Comparison of ENCODE assay signal across 3 cellular contexts in genomic region chr19:497476-497860, GRCh38.
TF ChIP-seq lines count a peak whose summit lies in the region.

No MANE protein-coding gene starts in this region.

TF ChIP-seq in SK-N-SH, 30 proteins besides CTCF, POLR2A, EP300 and RAD21 (continued from another document):
- TF ChIP-seq ELF1 (IDR thresholded peaks at IDR 0.05) = no peak
- no peak for TF ChIP-seq MEF2A (IDR thresholded peaks at IDR 0.05; ENCODE audit: borderline replicate concordance, low read depth)
- TF ChIP-seq CHD2 (IDR thresholded peaks at IDR 0.05; ENCODE audit: low read length, partially characterized antibody) = no peak
- TF ChIP-seq FOXM1 (IDR thresholded peaks at IDR 0.05; ENCODE audit: low read depth) = no peak
- TF ChIP-seq, protein P1, sequence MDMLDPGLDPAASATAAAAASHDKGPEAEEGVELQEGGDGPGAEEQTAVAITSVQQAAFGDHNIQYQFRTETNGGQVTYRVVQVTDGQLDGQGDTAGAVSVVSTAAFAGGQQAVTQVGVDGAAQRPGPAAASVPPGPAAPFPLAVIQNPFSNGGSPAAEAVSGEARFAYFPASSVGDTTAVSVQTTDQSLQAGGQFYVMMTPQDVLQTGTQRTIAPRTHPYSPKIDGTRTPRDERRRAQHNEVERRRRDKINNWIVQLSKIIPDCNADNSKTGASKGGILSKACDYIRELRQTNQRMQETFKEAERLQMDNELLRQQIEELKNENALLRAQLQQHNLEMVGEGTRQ (IDR thresholded peaks at IDR 0.05; ENCODE audit: borderline replicate concordance, low read depth, low read length) = no peak
- TF ChIP-seq NRF1 (IDR thresholded peaks at IDR 0.05; ENCODE audit: low read depth, low read length) = no peak
- TF ChIP-seq NFIC (IDR thresholded peaks at IDR 0.05; ENCODE audit: borderline replicate concordance) = no peak
- TF ChIP-seq GABPA (IDR thresholded peaks at IDR 0.05; ENCODE audit: low read depth) = no peak
- TF ChIP-seq, protein P2, sequence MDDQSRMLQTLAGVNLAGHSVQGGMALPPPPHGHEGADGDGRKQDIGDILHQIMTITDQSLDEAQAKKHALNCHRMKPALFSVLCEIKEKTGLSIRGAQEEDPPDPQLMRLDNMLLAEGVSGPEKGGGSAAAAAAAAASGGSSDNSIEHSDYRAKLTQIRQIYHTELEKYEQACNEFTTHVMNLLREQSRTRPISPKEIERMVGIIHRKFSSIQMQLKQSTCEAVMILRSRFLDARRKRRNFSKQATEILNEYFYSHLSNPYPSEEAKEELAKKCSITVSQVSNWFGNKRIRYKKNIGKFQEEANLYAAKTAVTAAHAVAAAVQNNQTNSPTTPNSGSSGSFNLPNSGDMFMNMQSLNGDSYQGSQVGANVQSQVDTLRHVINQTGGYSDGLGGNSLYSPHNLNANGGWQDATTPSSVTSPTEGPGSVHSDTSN (IDR thresholded peaks at IDR 0.05) = no peak
- TF ChIP-seq FOSL2 (IDR thresholded peaks at IDR 0.05; ENCODE audit: borderline replicate concordance, low read depth) = no peak
- TF ChIP-seq POLR2AphosphoS5 (IDR thresholded peaks at IDR 0.05; ENCODE audit: low read depth, low read length) = no peak

TF ChIP-seq in SK-N-SH treated with all-trans-retinoic acid at 6 μM for 48 hours, 23 proteins besides CTCF, POLR2A, EP300 and RAD21 (continued from another document):
- TF ChIP-seq, protein P3, sequence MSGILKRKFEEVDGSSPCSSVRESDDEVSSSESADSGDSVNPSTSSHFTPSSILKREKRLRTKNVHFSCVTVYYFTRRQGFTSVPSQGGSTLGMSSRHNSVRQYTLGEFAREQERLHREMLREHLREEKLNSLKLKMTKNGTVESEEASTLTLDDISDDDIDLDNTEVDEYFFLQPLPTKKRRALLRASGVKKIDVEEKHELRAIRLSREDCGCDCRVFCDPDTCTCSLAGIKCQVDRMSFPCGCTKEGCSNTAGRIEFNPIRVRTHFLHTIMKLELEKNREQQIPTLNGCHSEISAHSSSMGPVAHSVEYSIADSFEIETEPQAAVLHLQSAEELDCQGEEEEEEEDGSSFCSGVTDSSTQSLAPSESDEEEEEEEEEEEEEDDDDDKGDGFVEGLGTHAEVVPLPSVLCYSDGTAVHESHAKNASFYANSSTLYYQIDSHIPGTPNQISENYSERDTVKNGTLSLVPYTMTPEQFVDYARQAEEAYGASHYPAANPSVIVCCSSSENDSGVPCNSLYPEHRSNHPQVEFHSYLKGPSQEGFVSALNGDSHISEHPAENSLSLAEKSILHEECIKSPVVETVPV (CRISPR knock-in tag; IDR thresholded peaks at IDR 0.05) = no peak

TF ChIP-seq in WTC11, 78 proteins besides CTCF, POLR2A, EP300 and RAD21 (continued from another document):
- TF ChIP-seq, protein P1 (CRISPR knock-in tag; IDR thresholded peaks at IDR 0.05) = no peak
- TF ChIP-seq, protein P4, sequence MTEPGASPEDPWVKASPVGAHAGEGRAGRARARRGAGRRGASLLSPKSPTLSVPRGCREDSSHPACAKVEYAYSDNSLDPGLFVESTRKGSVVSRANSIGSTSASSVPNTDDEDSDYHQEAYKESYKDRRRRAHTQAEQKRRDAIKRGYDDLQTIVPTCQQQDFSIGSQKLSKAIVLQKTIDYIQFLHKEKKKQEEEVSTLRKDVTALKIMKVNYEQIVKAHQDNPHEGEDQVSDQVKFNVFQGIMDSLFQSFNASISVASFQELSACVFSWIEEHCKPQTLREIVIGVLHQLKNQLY (CRISPR knock-in tag; IDR thresholded peaks at IDR 0.05) = no peak
- TF ChIP-seq ZNF121 (CRISPR knock-in tag; IDR thresholded peaks at IDR 0.05) = no peak
